ENCODE assay signal across 8 cellular contexts in the genomic region with DNA sequence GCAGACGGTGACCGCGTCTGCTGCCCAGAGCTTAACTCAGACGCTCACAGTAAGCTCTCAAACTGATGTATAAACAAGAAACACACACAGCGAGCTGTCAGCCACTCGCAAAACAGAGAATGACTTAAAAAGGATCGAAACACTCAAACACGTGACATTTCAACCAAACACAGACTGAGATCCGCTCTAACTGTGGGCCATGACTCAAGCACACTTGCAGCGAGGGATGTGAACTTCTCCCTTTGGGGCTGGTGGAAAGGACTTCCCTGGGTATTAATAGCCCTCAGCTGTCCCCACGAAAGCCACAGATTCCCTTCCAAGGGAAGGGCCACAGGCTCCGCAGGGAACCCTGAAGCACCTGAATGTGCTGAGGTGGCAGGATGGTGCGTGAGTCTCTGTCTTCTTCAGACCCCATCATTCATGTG. TPM values are rescaled to one million over a fixed set of nuclear protein-coding genes. Genes with fewer than 3 reads are reported as not detected.
DNase-seq lines count a peak whose midpoint lies in the region; ATAC-seq and TF ChIP-seq lines count a peak whose summit lies in the region.

No MANE protein-coding gene starts in this region.

- no peak overlapping the region for H3K4me2 ChIP-seq in neural cell (ENCODE audit: low read length)

- H3F3A ChIP-seq in neural cell (ENCODE audit: insufficient read depth, low read length, poor library complexity, severe bottlenecking) = no peaks in the 10 kb centered on the region

- no peaks in the 10 kb centered on the region for H3K27me3 ChIP-seq in neural cell (ENCODE audit: insufficient read depth, low read depth, low read length)

- peaks cover 43% of the 10 kb centered on the region for H3K36me3 Mint-ChIP-seq in activated T-cell treated with anti-CD3 and anti-CD28 coated beads, Interleukin-2, amount 50 U/mL, for 24 hours (ENCODE audit: low read depth)

- H3K9ac ChIP-seq in neural cell (ENCODE audit: low read length) = peak overlapping the region; percentile 12

- H3K27ac ChIP-seq in neural cell (ENCODE audit: low read length) = peak overlapping the region; percentile 33

- no peaks in the 10 kb centered on the region for H3K9me3 Mint-ChIP-seq in activated T-cell treated with anti-CD3 and anti-CD28 coated beads, Interleukin-2, amount 50 U/mL, for 24 hours

- H3K27me3 Mint-ChIP-seq in activated T-cell treated with anti-CD3 and anti-CD28 coated beads, Interleukin-2, amount 50 U/mL, for 24 hours = no peaks in the 10 kb centered on the region

- no peak overlapping the region for H2AFZ ChIP-seq in neural cell (ENCODE audit: low read depth, low read length)

- H3K9me3 ChIP-seq in neural cell (ENCODE audit: low read length) = no peaks in the 10 kb centered on the region

- H3K4me3 Mint-ChIP-seq in activated T-cell treated with anti-CD3 and anti-CD28 coated beads, Interleukin-2, amount 50 U/mL, for 24 hours = peak overlapping the region; percentile 39

- no peak for TF ChIP-seq EP300 in neural cell (conservative IDR thresholded peaks at IDR 0.05; ENCODE audit: poor library complexity, severe bottlenecking)

- no peaks in the 10 kb centered on the region for H3K9me2 ChIP-seq in neural cell (ENCODE audit: insufficient read depth, low read length)

- H3K4me1 Mint-ChIP-seq in activated T-cell treated with anti-CD3 and anti-CD28 coated beads, Interleukin-2, amount 50 U/mL, for 24 hours (ENCODE audit: low read depth) = peaks cover 92% of the 10 kb centered on the region

- ATAC-seq in GM18870 (IDR thresholded peaks at IDR 0.05; ENCODE audit: unreplicated experiment) (peak; percentile 52), HG03066 (IDR thresholded peaks at IDR 0.05; ENCODE audit: low read depth, unreplicated experiment) (peak; percentile 77), HG03571 (IDR thresholded peaks at IDR 0.05; ENCODE audit: unreplicated experiment) (no peak)

- H3K79me2 ChIP-seq in neural cell (replicated peaks; ENCODE audit: insufficient read depth, low read length) = peaks cover 37% of the 10 kb centered on the region

- peak overlapping the region; percentile 13 for H3K4me3 ChIP-seq in neural cell (ENCODE audit: low read length)

- no peak for DNase-seq in activated T-cell treated with anti-CD3 and anti-CD28 coated beads, Interleukin-2, amount 50 U/mL, for 24 hours
- no peak for DNase-seq in NCI-H146 treated with DMSO at 0.1 percent for 48 hours (lab: John Stamatoyannopoulos, UW; ENCODE audit: unreplicated experiment)
- DNase-seq in NCI-H2227 treated with DMSO at 0.1 percent for 48 hours (lab: John Stamatoyannopoulos, UW) = no peak
- no peak for DNase-seq in cerebellar nuclear complex (lab: John Stamatoyannopoulos, UW)

- no peak for TF ChIP-seq CTCF in neural cell (IDR thresholded peaks at IDR 0.05; ENCODE audit: poor library complexity, severe bottlenecking)

- no peak for TF ChIP-seq RAD21 in neural cell (conservative IDR thresholded peaks at IDR 0.05)

- no peaks in the 10 kb centered on the region for H4K20me1 ChIP-seq in neural cell (ENCODE audit: insufficient read depth)

- no peaks in the 10 kb centered on the region for H3K36me3 ChIP-seq in neural cell (ENCODE audit: insufficient read depth, low read length)

- peak overlapping the region; percentile 92 for H3K27ac Mint-ChIP-seq in activated T-cell treated with anti-CD3 and anti-CD28 coated beads, Interleukin-2, amount 50 U/mL, for 24 hours

TF ChIP-seq in neural cell, 6 proteins besides CTCF, POLR2A, EP300 and RAD21:
- no peak for TF ChIP-seq TAF1 (IDR thresholded peaks at IDR 0.05; ENCODE audit: low read depth)
- TF ChIP-seq POLR2AphosphoS5 (IDR thresholded peaks at IDR 0.05) = peak; percentile 67

RNA-seq across cellular contexts. Expression of gene CCDC88C, which starts 29.1 kb away (rescaled TPM):
- polyA plus RNA-seq in neural cell = 20.1 and 33.8 TPM in 2 replicates
- 67.4 and 72.3 TPM in 2 replicates for polyA minus RNA-seq in neural cell
